12 cellular contexts compared by ENCODE assay signal in genomic region chr21:38984568-38984967, GRCh38.
DNase-seq lines count a peak whose midpoint lies in the region; ATAC-seq and TF ChIP-seq lines count a peak whose summit lies in the region.
"Had no signal": no experiment of that assay in that cellular context is flagged by ENCODE, and none has a peak within 500 bp of the region (broad histone marks: within the 10 kb centered on the region; RNA-seq: fewer than 3 reads in every experiment).

No MANE protein-coding gene starts in this region.

- H3K36me3 ChIP-seq in mammary epithelial cell (ENCODE audit: insufficient read depth, low read length): no peaks in the 10 kb centered on the region

- dilution Hi-C loops in mammary epithelial cell (cut with HindIII; ENCODE audit: low sequenced_read_pairs): no loop called here

- H3K27me3 ChIP-seq in mammary epithelial cell (ENCODE audit: insufficient read depth, low read length): no peaks in the 10 kb centered on the region

- peak overlapping the region; percentile 18 for H2AFZ ChIP-seq in mammary epithelial cell (ENCODE audit: low read depth, low read length)

- BruUV-seq in mammary epithelial cell (replicated peaks; lab: Mats Ljungman, UMichigan): no TSS peak

- CTCF ChIA-PET in mammary epithelial cell (lab: Charles Lee; ENCODE audit: low non-redundant PET): no interaction called here

- no peak overlapping the region for H3K9ac ChIP-seq in mammary epithelial cell (ENCODE audit: insufficient read depth, low read length)
- H3K9ac ChIP-seq: KMS-11 had no signal

- no peak overlapping the region for H3K27ac ChIP-seq in mammary epithelial cell (ENCODE audit: insufficient read depth, low read depth, low read length)
- H3K27ac ChIP-seq: KMS-11 had no signal

- in situ Hi-C loops in mammary epithelial cell (cut with MboI; ENCODE audit: low sequenced_read_pairs in 2 of 2): no loop called here

- no peaks in the 10 kb centered on the region for H3K79me2 ChIP-seq in mammary epithelial cell (ENCODE audit: insufficient read depth, low read length)

- peaks cover 27% of the 10 kb centered on the region for H3K4me1 ChIP-seq in mammary epithelial cell (ENCODE audit: insufficient read depth, low read length)

- H3K4me2 ChIP-seq in mammary epithelial cell (ENCODE audit: insufficient read depth, low read depth, low read length): no peak overlapping the region
- H3K4me2 ChIP-seq: KMS-11 had no signal

- TF ChIP-seq CTCF in mammary epithelial cell (conservative IDR thresholded peaks at IDR 0.05 in 1 of 2, IDR thresholded peaks at IDR 0.05 in 1 of 2; ENCODE audit: extremely low read depth in 1 of 2, insufficient read depth in 1 of 2, low read depth in 1 of 2, low read length in 2 of 2): no peak

- intact Hi-C loops in mammary epithelial cell (cut with micrococcal nuclease): no loop called here
- intact Hi-C loops in posterior vena cava (cut with DNase I): no loop called here

- WGBS in mammary epithelial cell (ENCODE audit: low coverage, missing lambda C conversion rate): 77% methylated on average over 4 of the region's 4 CpGs

- no peaks in the 10 kb centered on the region for H4K20me1 ChIP-seq in mammary epithelial cell (ENCODE audit: insufficient read depth, low read length)

- no peaks in the 10 kb centered on the region for H3K9me3 ChIP-seq in mammary epithelial cell (replicated peaks; ENCODE audit: insufficient read depth, low read length)

- DNase-seq in AG20443 (ENCODE audit: low spot score) (peak; percentile 16), mammary epithelial cell (no peak), posterior vena cava (ENCODE audit: low spot score) (peak; percentile 13), NCI-H82 treated with DMSO at 0.1 percent for 48 hours (lab: John Stamatoyannopoulos, UW; ENCODE audit: unreplicated experiment) (no peak), HK-2 (ENCODE audit: unreplicated experiment) (no peak)
- DNase-seq in Jurkat, Clone E6-1 (ENCODE audit: low read depth, low spot score): no peak
- DNase-seq: activated gamma-delta T cell; effector CD4-positive, alpha-beta T cell; T1000 had no signal

- ATAC-seq in HG02973 (IDR thresholded peaks at IDR 0.05; ENCODE audit: unreplicated experiment) (no peak), GM21447 (IDR thresholded peaks at IDR 0.05; ENCODE audit: unreplicated experiment) (no peak)

- H3K4me3 ChIP-seq in Jurkat, Clone E6-1 (ENCODE audit: low read length): peak overlapping the region; percentile 36
- H3K4me3 ChIP-seq in mammary epithelial cell (replicated peaks in 1 of 3; ENCODE audit: insufficient read depth in 1 of 3, low read depth in 2 of 3, low read length in 3 of 3): no peak overlapping the region

Comparison
In these comparisons a context has a peak if more than half of its experiments do, and no peak if none do; other contexts are left out.
1. DNase-seq: peak in AG20443 (single experiment) and posterior vena cava (single experiment); none in Jurkat, Clone E6-1 (single experiment), mammary epithelial cell (single experiment), NCI-H82 treated with DMSO at 0.1 percent for 48 hours (single experiment) and HK-2 (single experiment).